Comparison of ENCODE assay signal across 8 cellular contexts in the genomic region with DNA sequence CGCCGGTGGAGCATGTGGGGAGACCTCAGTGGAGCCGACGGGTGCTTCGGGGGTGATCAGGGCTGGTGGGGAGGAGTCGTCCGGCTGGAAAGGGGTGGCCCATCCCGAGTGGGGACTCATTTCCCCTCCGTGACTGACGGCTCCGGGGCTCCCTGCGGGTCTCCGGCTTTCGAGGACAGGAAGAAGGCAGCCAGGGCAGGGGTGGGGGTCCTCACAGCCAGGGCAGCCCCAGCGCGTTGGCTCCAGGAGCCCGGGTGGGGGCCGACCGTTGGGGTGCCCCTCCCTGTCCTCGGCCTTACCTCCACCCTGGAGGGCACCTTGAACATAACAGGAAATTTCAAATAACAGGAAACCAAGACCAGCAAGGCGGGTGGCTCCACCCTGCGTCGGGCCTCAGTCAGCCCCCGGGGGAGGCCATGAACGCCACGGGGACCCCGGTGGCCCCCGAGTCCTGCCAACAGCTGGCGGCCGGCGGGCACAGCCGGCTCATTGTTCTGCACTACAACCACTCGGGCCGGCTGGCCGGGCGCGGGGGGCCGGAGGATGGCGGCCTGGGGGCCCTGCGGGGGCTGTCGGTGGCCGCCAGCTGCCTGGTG. TPM values are rescaled to one million over a fixed set of nuclear protein-coding genes. Genes with fewer than 3 reads are reported as not detected.
DNase-seq lines count a peak whose midpoint lies in the region; ATAC-seq, FAIRE-seq and TF ChIP-seq lines count a peak whose summit lies in the region.

S1PR4 (plus strand) TSS at position 393 of the 596 bp plus-strand sequence; CDS start at position 417, 24 bp downstream.

- H3K27ac ChIP-seq in gastrocnemius medialis (peak within 1 kb of the TSS in 2 of 4 donors; percentile 38 to 41), WERI-Rb-1 (no peak within 1 kb of the TSS)

- H3K4me3 ChIP-seq in gastrocnemius medialis (peak within 1 kb of the TSS in 1 of 4 donors; percentile 9), WERI-Rb-1 (ENCODE audit: low read depth, low read length) (no peak within 1 kb of the TSS)

- no peaks in the 10 kb centered on the region for H3K36me3 Mint-ChIP-seq in natural killer cell treated with Interleukin-12 subunit alpha and Interleukin-12 subunit beta and Interleukin-15 and Interleukin-18, amount 100 ng/mL, for 72 hours
- H3K36me3 Mint-ChIP-seq in Calu3 (ENCODE audit: insufficient read depth, unreplicated experiment): peaks cover 4% of the 10 kb centered on the region

- in situ Hi-C loops in gastrocnemius medialis (cut with MboI; ENCODE audit: low sequenced_read_pairs in 4 of 4): no loop called here

- peaks cover 31 to 33% of the 10 kb centered on the region in 2 donors for H3K4me1 Mint-ChIP-seq in natural killer cell treated with Interleukin-12 subunit alpha and Interleukin-12 subunit beta and Interleukin-15 and Interleukin-18, amount 100 ng/mL, for 72 hours (ENCODE audit: low read depth in 2 of 2)
- H3K4me1 Mint-ChIP-seq in Calu3 (ENCODE audit: low read depth, unreplicated experiment): no peaks in the 10 kb centered on the region

- H3K27me3 ChIP-seq in gastrocnemius medialis (no peaks in the 10 kb centered on the region), WERI-Rb-1 (ENCODE audit: insufficient read depth, low read depth, severe bottlenecking) (no peaks in the 10 kb centered on the region)

- H3K36me3 ChIP-seq in gastrocnemius medialis (no peaks in the 10 kb centered on the region), WERI-Rb-1 (no peaks in the 10 kb centered on the region)

- no TSS peak for BruUV-seq in Calu3 (replicated peaks; lab: Mats Ljungman, UMichigan)

- peak within 1 kb of the TSS; percentile 93 to 99 for H3K27ac Mint-ChIP-seq in natural killer cell treated with Interleukin-12 subunit alpha and Interleukin-12 subunit beta and Interleukin-15 and Interleukin-18, amount 100 ng/mL, for 72 hours
- H3K27ac Mint-ChIP-seq in Calu3 (ENCODE audit: unreplicated experiment): no peak within 1 kb of the TSS

- intact Hi-C loops in Calu3 (cut with micrococcal nuclease; ENCODE audit: unreplicated experiment) (no loop called here), gastrocnemius medialis (cut with DNase I; ENCODE audit: low total_unique reads) (no loop called here)

- CTCF ChIA-PET in Calu3 (lab: Charles Lee): no interaction called here

- H3K9me3 ChIP-seq in gastrocnemius medialis (no peaks in the 10 kb centered on the region), WERI-Rb-1 (ENCODE audit: severe bottlenecking) (no peaks in the 10 kb centered on the region)

- TF ChIP-seq CTCF in Calu3 (IDR thresholded peaks at IDR 0.05; ENCODE audit: unreplicated experiment) (no peak), gastrocnemius medialis (IDR thresholded peaks at IDR 0.05 in 4 of 5, conservative IDR thresholded peaks at IDR 0.05 in 1 of 5) (no peak), WERI-Rb-1 (IDR thresholded peaks at IDR 0.05; ENCODE audit: low read depth, low read length) (no peak)

- H3K9me3 Mint-ChIP-seq in natural killer cell treated with Interleukin-12 subunit alpha and Interleukin-12 subunit beta and Interleukin-15 and Interleukin-18, amount 100 ng/mL, for 72 hours: no peaks in the 10 kb centered on the region
- H3K9me3 Mint-ChIP-seq in Calu3 (ENCODE audit: low read depth, unreplicated experiment): no peaks in the 10 kb centered on the region

- peak; percentile 68 for FAIRE-seq in GM18507 (lab: Jason Lieb, UNC)

- H3K4me1 ChIP-seq in gastrocnemius medialis: no peaks in the 10 kb centered on the region

- peak; percentile 80 to 81 for ATAC-seq in natural killer cell treated with Interleukin-12 subunit alpha and Interleukin-12 subunit beta and Interleukin-15 and Interleukin-18, amount 100 ng/mL, for 72 hours
- ATAC-seq in gastrocnemius medialis: no peak

- no peak for TF ChIP-seq POLR2A in gastrocnemius medialis (IDR thresholded peaks at IDR 0.05)

- DNase-seq in GM18507 (ENCODE audit: extremely low spot score, insufficient read length, low read depth) (no peak), NOMO-1 treated with dmso at 0.1 percent for 144 hours (lab: John Stamatoyannopoulos, UW; ENCODE audit: unreplicated experiment) (peak; percentile 60), activated gamma-delta T cell (lab: John Stamatoyannopoulos, UW) (peak; percentile 49), HT-29 (ENCODE audit: low spot score) (no peak), Calu3 (no peak), gastrocnemius medialis (no peak), WERI-Rb-1 (no peak)
- DNase-seq in natural killer cell treated with Interleukin-12 subunit alpha and Interleukin-12 subunit beta and Interleukin-15 and Interleukin-18, amount 100 ng/mL, for 72 hours (ENCODE audit: low spot score): no peak

- no peaks in the 10 kb centered on the region for H3K27me3 Mint-ChIP-seq in natural killer cell treated with Interleukin-12 subunit alpha and Interleukin-12 subunit beta and Interleukin-15 and Interleukin-18, amount 100 ng/mL, for 72 hours
- H3K27me3 Mint-ChIP-seq in Calu3 (ENCODE audit: unreplicated experiment): no peaks in the 10 kb centered on the region

- peak within 1 kb of the TSS; percentile 96 for H3K4me3 Mint-ChIP-seq in natural killer cell treated with Interleukin-12 subunit alpha and Interleukin-12 subunit beta and Interleukin-15 and Interleukin-18, amount 100 ng/mL, for 72 hours
- no peak within 1 kb of the TSS for H3K4me3 Mint-ChIP-seq in Calu3 (ENCODE audit: low read depth, unreplicated experiment)

RNA-seq across cellular contexts. Expression of gene S1PR4, which starts in this region (rescaled TPM):
- 10 to 100 TPM; 33.5 to 47.0 TPM for total RNA-seq in natural killer cell treated with Interleukin-12 subunit alpha and Interleukin-12 subunit beta and Interleukin-15 and Interleukin-18, amount 100 ng/mL, for 72 hours
- total RNA-seq in HT-29 (2014; rRNA removed; shearing (Covaris generic)): not detected in 2 replicates
- total RNA-seq in Calu3 (2022) (0.37 TPM in 1 of 2 replicates, not detected in the other), gastrocnemius medialis (1 to 10 TPM in 2 of 4 donors, under 1 TPM in 2; 0.87 to 3.4 (median 0.97) TPM)

Comparison
In these comparisons a context has a peak if more than half of its experiments do, and no peak if none do; other contexts are left out.
1. RNA of gene S1PR4 (total RNA-seq): 33.5 to 47.0 TPM in natural killer cell treated with Interleukin-12 subunit alpha and Interleukin-12 subunit beta and Interleukin-15 and Interleukin-18, amount 100 ng/mL, for 72 hours; 0.87 to 3.4 TPM in gastrocnemius medialis, not detected in HT-29 and 0.37 TPM in Calu3; every median in the first group is over 4 times any median in the second.
2. DNase-seq: peak in NOMO-1 treated with dmso at 0.1 percent for 144 hours (single experiment) and activated gamma-delta T cell (single experiment); none in GM18507 (single experiment), natural killer cell treated with Interleukin-12 subunit alpha and Interleukin-12 subunit beta and Interleukin-15 and Interleukin-18, amount 100 ng/mL, for 72 hours (single experiment), HT-29 (single experiment), Calu3 (single experiment), gastrocnemius medialis (0 of 2) and WERI-Rb-1 (single experiment).
3. ATAC-seq: peak in natural killer cell treated with Interleukin-12 subunit alpha and Interleukin-12 subunit beta and Interleukin-15 and Interleukin-18, amount 100 ng/mL, for 72 hours (2 of 2); none in gastrocnemius medialis (0 of 2).